18 cellular contexts compared by ENCODE assay signal in genomic region chr13:110938662-110939421, GRCh38.
"Had no signal": no experiment of that assay in that cellular context is flagged by ENCODE, and none has a peak within 500 bp of the region (broad histone marks: within the 10 kb centered on the region; RNA-seq: fewer than 3 reads in every experiment).

No MANE protein-coding gene starts in this region.

- H3K27me3 ChIP-seq: dorsolateral prefrontal cortex, gastroesophageal sphincter, heart right ventricle, ovary, sigmoid colon, spleen, suprapubic skin had no signal

- H3K27ac ChIP-seq: dorsolateral prefrontal cortex, gastroesophageal sphincter, heart right ventricle, lower lobe of right lung, ovary, sigmoid colon, spleen, suprapubic skin had no signal

- H3K27ac Mint-ChIP-seq: activated CD8-positive, alpha-beta memory T cell treated with anti-CD3 and anti-CD28 coated beads, Interleukin-2, amount 10 ng/mL, durations not matched to agents 7 days and 5 days; activated T-cell treated with anti-CD3 and anti-CD28 coated beads, Interleukin-2, amount 50 U/mL, for 24 hours; T-helper 17 cell; WTC11 had no signal

- H3K36me3 ChIP-seq: gastroesophageal sphincter, heart right ventricle, lower lobe of right lung, ovary, sigmoid colon, spleen, suprapubic skin had no signal

- H3K27me3 Mint-ChIP-seq: T-helper 17 cell had no signal

- H3K4me3 ChIP-seq: dorsolateral prefrontal cortex, gastroesophageal sphincter, heart right ventricle, lower lobe of right lung, ovary, sigmoid colon, spleen, suprapubic skin had no signal

- H3K4me3 Mint-ChIP-seq: activated CD8-positive, alpha-beta memory T cell treated with anti-CD3 and anti-CD28 coated beads, Interleukin-2, amount 10 ng/mL, durations not matched to agents 7 days and 5 days; activated T-cell treated with anti-CD3 and anti-CD28 coated beads, Interleukin-2, amount 50 U/mL, for 24 hours; neural crest cell; T-helper 17 cell; WTC11 had no signal

- ATAC-seq: activated CD8-positive, alpha-beta memory T cell treated with anti-CD3 and anti-CD28 coated beads, Interleukin-2, amount 10 ng/mL, durations not matched to agents 7 days and 5 days; gastroesophageal sphincter; heart right ventricle; left colon; T-helper 17 cell; WTC11 had no signal

- DNase-seq: activated CD8-positive, alpha-beta memory T cell treated with anti-CD3 and anti-CD28 coated beads, Interleukin-2, amount 10 ng/mL, durations not matched to agents 7 days and 5 days; activated T-cell treated with anti-CD3 and anti-CD28 coated beads, Interleukin-2, amount 50 U/mL, for 24 hours; dorsolateral prefrontal cortex; erythroblast; heart right ventricle; left colon; lower lobe of right lung; ovary; sigmoid colon; spleen; stimulated activated CD4-positive, alpha-beta T cell treated with anti-CD3 and anti-CD28 coated beads, Interleukin-2, amount 100 ng/mL, for 24 hours; stimulated activated naive CD4-positive, alpha-beta T cell treated with Interleukin-2 at 50 U/mL for 16 hours; T-helper 17 cell; trophoblast cell had no signal

- H3K4me1 ChIP-seq: gastroesophageal sphincter, lower lobe of right lung, sigmoid colon, suprapubic skin had no signal
